8 cellular contexts compared by ENCODE assay signal in genomic region chr2:177551989-177552413, GRCh38.
DNase-seq lines count a peak whose midpoint lies in the region; ATAC-seq and TF ChIP-seq lines count a peak whose summit lies in the region.

No MANE protein-coding gene starts in this region.

- TF ChIP-seq CTCF in Caco-2 (IDR thresholded peaks at IDR 0.05; ENCODE audit: insufficient read depth in 1 of 2, low read depth in 1 of 2, low read length in 1 of 2, severe bottlenecking in 1 of 2, unreplicated experiment in 1 of 2) = no peak
- no peak for TF ChIP-seq CTCF in brain (conservative IDR thresholded peaks at IDR 0.05)
- no peak for TF ChIP-seq CTCF in kidney epithelial cell (IDR thresholded peaks at IDR 0.05; ENCODE audit: insufficient read depth, low read length, poor library complexity, severe bottlenecking)

- BruUV-seq in Caco-2 (replicated peaks; lab: Mats Ljungman, UMichigan) = no TSS peak

- no peaks in the 10 kb centered on the region for H3K9me2 ChIP-seq in Karpas-422 (replicated peaks; ENCODE audit: insufficient read depth, low read length)

- H3K4me2 ChIP-seq in Karpas-422 (ENCODE audit: low read depth, low read length, poor library complexity, severe bottlenecking) = peak overlapping the region; percentile 86

- H3K36me3 ChIP-seq in Caco-2 (ENCODE audit: control insufficient read depth, insufficient read depth, low read length) = no peaks in the 10 kb centered on the region
- H3K36me3 ChIP-seq in Karpas-422 (ENCODE audit: insufficient read depth, low read length) = no peaks in the 10 kb centered on the region
- no peaks in the 10 kb centered on the region for H3K36me3 ChIP-seq in kidney epithelial cell (ENCODE audit: control insufficient read depth, insufficient read depth, low read length)
- H3K36me3 ChIP-seq in stomach smooth muscle (ENCODE audit: control insufficient read depth in 2 of 2, insufficient read depth in 2 of 2, low read length in 2 of 2) = no peaks in the 10 kb centered on the region

- H3K4me1 Mint-ChIP-seq in Caco-2 (ENCODE audit: low read depth, unreplicated experiment) = no peaks in the 10 kb centered on the region
- peaks cover 56% of the 10 kb centered on the region for H3K4me1 Mint-ChIP-seq in brain

- POLR2A ChIA-PET in Caco-2 (lab: Charles Lee) = no interaction called here

- H3K9me3 Mint-ChIP-seq in Caco-2 (ENCODE audit: unreplicated experiment) = no peaks in the 10 kb centered on the region
- no peaks in the 10 kb centered on the region for H3K9me3 Mint-ChIP-seq in brain

- H3K9ac ChIP-seq in Karpas-422 (ENCODE audit: low read length) = peak overlapping the region; percentile 81
- peak overlapping the region; percentile 83 to 95 for H3K9ac ChIP-seq in stomach smooth muscle (ENCODE audit: low read length in 2 of 2)

- H3K4me3 ChIP-seq in Caco-2 (ENCODE audit: low read depth, low read length) (peak overlapping the region; percentile 76), Karpas-422 (ENCODE audit: low read length) (peak overlapping the region; percentile 72), kidney epithelial cell (ENCODE audit: low read depth, low read length) (peak overlapping the region; percentile 63), stomach smooth muscle (ENCODE audit: low read length in 2 of 2) (peak overlapping the region; percentile 97 to 98)

- H3K27me3 Mint-ChIP-seq in Caco-2 (ENCODE audit: insufficient read depth, unreplicated experiment) (no peaks in the 10 kb centered on the region), brain (peaks cover 9% of the 10 kb centered on the region)

- H3K9me3 ChIP-seq in Caco-2 = no peaks in the 10 kb centered on the region
- no peaks in the 10 kb centered on the region for H3K9me3 ChIP-seq in Karpas-422 (ENCODE audit: low read length)
- no peaks in the 10 kb centered on the region for H3K9me3 ChIP-seq in stomach smooth muscle (ENCODE audit: control insufficient read depth in 2 of 2, low read length in 2 of 2)

- H4K20me1 ChIP-seq in Karpas-422 (ENCODE audit: insufficient read depth, low read depth, low read length) = no peaks in the 10 kb centered on the region

- H3K27me3 ChIP-seq in Caco-2 (replicated peaks; ENCODE audit: control insufficient read depth, insufficient read depth, low read length) (no peaks in the 10 kb centered on the region), Karpas-422 (ENCODE audit: low read length) (no peaks in the 10 kb centered on the region), kidney epithelial cell (ENCODE audit: control insufficient read depth, insufficient read depth, low read length) (no peaks in the 10 kb centered on the region), stomach smooth muscle (ENCODE audit: control insufficient read depth in 1 of 2, insufficient read depth in 2 of 2, low read length in 2 of 2) (no peaks in the 10 kb centered on the region)

- DNase-seq in Caco-2 (no peak), Karpas-422 (peak; percentile 57), kidney epithelial cell (ENCODE audit: low read depth) (no peak), NCI-H82 treated with DMSO at 0.1 percent for 48 hours (lab: John Stamatoyannopoulos, UW; ENCODE audit: unreplicated experiment) (no peak)
- DNase-seq in stimulated activated CD4-positive, alpha-beta T cell treated with anti-CD3 and anti-CD28 coated beads, Interleukin-15, amount 100 ng/mL, for 24 hours = no peak

- H3K4me3 Mint-ChIP-seq in Caco-2 (ENCODE audit: unreplicated experiment) (peak overlapping the region; percentile 99), brain (peak overlapping the region; percentile 96 to 99 (median 96))

- H3K27ac ChIP-seq in Karpas-422 (ENCODE audit: low read length) (peak overlapping the region; percentile 84; the same call in 1 of the 2 replicates), stomach smooth muscle (ENCODE audit: low read length) (peak overlapping the region; percentile 94)

- H3K79me2 ChIP-seq in Karpas-422 (ENCODE audit: low read length) = no peaks in the 10 kb centered on the region; the same call in 1 of the 2 replicates

- H2AFZ ChIP-seq in Karpas-422 (ENCODE audit: low read length) = no peak overlapping the region; the same call in 1 of the 2 replicates

- CTCF ChIA-PET in Caco-2 (lab: Charles Lee) = interaction anchor here (0.6 kb wide), 2 partner anchors 57 to 63 kb away, joined by 3 read pairs; no protein-coding TSS in a partner anchor

- no peak for ATAC-seq in GM18517 (IDR thresholded peaks at IDR 0.05; ENCODE audit: unreplicated experiment)

- H3K36me3 Mint-ChIP-seq in Caco-2 (ENCODE audit: insufficient read depth, unreplicated experiment) (peaks cover 17% of the 10 kb centered on the region), brain (no peaks in the 10 kb centered on the region)

- intact Hi-C loops in Caco-2 (cut with micrococcal nuclease; ENCODE audit: unreplicated experiment) = loop anchor here (2.0 to 5.0 kb wide), 3 partner anchors 21 to 215 kb away; no protein-coding TSS in a partner anchor

- H3K27ac Mint-ChIP-seq in Caco-2 (ENCODE audit: unreplicated experiment) (peak overlapping the region; percentile 100), brain (peak overlapping the region; percentile 21 to 100 (median 99))

- no peaks in the 10 kb centered on the region for H3K4me1 ChIP-seq in Caco-2
- peaks cover 14% of the 10 kb centered on the region for H3K4me1 ChIP-seq in Karpas-422 (ENCODE audit: low read length)
- H3K4me1 ChIP-seq in stomach smooth muscle (ENCODE audit: control insufficient read depth, insufficient read depth, low read length) = peaks cover 6% of the 10 kb centered on the region
